ENCODE assay signal across 8 cellular contexts in the genomic region with DNA sequence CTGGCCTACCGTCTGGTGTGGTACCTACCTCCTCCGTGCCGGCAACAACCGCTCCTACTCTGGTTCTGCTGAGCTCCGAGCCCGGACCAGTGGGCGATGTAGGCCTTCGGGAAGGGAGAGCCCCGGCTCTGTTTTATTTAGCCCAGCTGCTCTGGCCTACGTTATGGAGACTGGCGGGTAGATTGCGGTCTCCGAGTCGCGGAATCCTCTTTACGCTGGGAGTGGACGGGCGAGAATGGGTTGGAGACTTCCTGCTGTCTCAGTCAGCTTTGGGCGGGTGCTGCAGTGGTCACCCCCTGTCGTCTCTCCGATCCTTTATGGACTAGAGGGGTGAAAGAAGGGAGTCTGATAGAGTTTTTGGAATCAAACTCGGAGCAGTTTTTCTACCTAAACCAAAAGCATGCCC. TPM values are rescaled to one million over a fixed set of nuclear protein-coding genes. Genes with fewer than 3 reads are reported as not detected.
DNase-seq lines count a peak whose midpoint lies in the region; ATAC-seq lines count a peak whose summit lies in the region.

No MANE protein-coding gene starts in this region.

- H3K9me3 Mint-ChIP-seq in naive B cell: no peaks in the 10 kb centered on the region

- H3K27me3 Mint-ChIP-seq in naive B cell: no peaks in the 10 kb centered on the region

- H3K27ac ChIP-seq in duodenal mucosa (ENCODE audit: low read depth, low read length): peak overlapping the region; percentile 97

- ATAC-seq in HG02610 (IDR thresholded peaks at IDR 0.05; ENCODE audit: unreplicated experiment) (peak; percentile 35), naive B cell (ENCODE audit: low read depth in 2 of 2) (peak; percentile 45 to 52)

- peaks cover 0 to 7% of the 10 kb centered on the region in 2 donors for H3K36me3 ChIP-seq in duodenal mucosa (ENCODE audit: control insufficient read depth in 1 of 2, insufficient read depth in 2 of 2, low read length in 2 of 2)

- peak overlapping the region; percentile 98 to 100 (median 100) for H3K27ac Mint-ChIP-seq in naive B cell

- H3K4me3 Mint-ChIP-seq in naive B cell: peak overlapping the region; percentile 93 to 100 (median 98)

- H3K4me1 Mint-ChIP-seq in naive B cell: peaks cover 20 to 45% (median 34%) of the 10 kb centered on the region in 3 donors

- no peaks in the 10 kb centered on the region for H3K9me3 ChIP-seq in duodenal mucosa (ENCODE audit: control insufficient read depth in 1 of 2, low read length in 2 of 2)

- H3K27me3 ChIP-seq in duodenal mucosa (ENCODE audit: control insufficient read depth in 1 of 2, insufficient read depth in 2 of 2, low read length in 2 of 2): no peaks in the 10 kb centered on the region

- H3K4me3 ChIP-seq in duodenal mucosa (ENCODE audit: low read depth in 1 of 2, low read length in 2 of 2): peak overlapping the region; percentile 96 to 100

- DNase-seq in DMS79 treated with DMSO at 0.1 percent for 48 hours (lab: John Stamatoyannopoulos, UW): peak; percentile 53
- no peak for DNase-seq in DMS79 (lab: John Stamatoyannopoulos, UW)
- DNase-seq in NCI-H2196 (lab: John Stamatoyannopoulos, UW; ENCODE audit: unreplicated experiment): peak; percentile 49
- DNase-seq in naive B cell: no peak
- DNase-seq in GF-D8 (lab: John Stamatoyannopoulos, UW): no peak
- no peak for DNase-seq in Ammon's horn (ENCODE audit: low spot score)

- no peaks in the 10 kb centered on the region for H3K36me3 Mint-ChIP-seq in naive B cell

- peaks cover 19 to 26% of the 10 kb centered on the region in 2 donors for H3K4me1 ChIP-seq in duodenal mucosa (ENCODE audit: control insufficient read depth in 1 of 2, insufficient read depth in 2 of 2, low read length in 2 of 2)

- peak overlapping the region; percentile 93 to 97 for H3K9ac ChIP-seq in duodenal mucosa (ENCODE audit: low read depth in 1 of 2, low read length in 2 of 2)

RNA-seq across cellular contexts. Expression of gene CBLL1, which starts 0.4 kb away (rescaled TPM):
- 100 to 1,000 TPM in 1 of 6 donors, 10 to 100 TPM in 5; 68.2 to 118 (median 75.4) TPM for polyA plus RNA-seq in naive B cell (ENCODE audit: low read depth in 6 of 6)

RNA-seq across cellular contexts. Expression of gene SLC26A3, which starts 58.7 kb away (rescaled TPM):
- polyA plus RNA-seq in naive B cell (ENCODE audit: low read depth in 6 of 6): not detected

Comparison
In these comparisons a context has a peak if more than half of its experiments do, and no peak if none do; other contexts are left out.
1. DNase-seq: peak in DMS79 treated with DMSO at 0.1 percent for 48 hours (single experiment) and NCI-H2196 (single experiment); none in DMS79 (single experiment), naive B cell (single experiment), GF-D8 (single experiment) and Ammon's horn (single experiment).